ENCODE assay signal across 12 cellular contexts in genomic region chr3:111802700-111803099, GRCh38. TPM values are rescaled to one million over a fixed set of nuclear protein-coding genes. Genes with fewer than 3 reads are reported as not detected.
DNase-seq lines count a peak whose midpoint lies in the region; ATAC-seq, FAIRE-seq and TF ChIP-seq lines count a peak whose summit lies in the region.
"Had no signal": no experiment of that assay in that cellular context is flagged by ENCODE, and none has a peak within 500 bp of the region (broad histone marks: within the 10 kb centered on the region; RNA-seq: fewer than 3 reads in every experiment).

No MANE protein-coding gene starts in this region.

- POLR2A ChIA-PET in SK-N-SH (lab: Yijun Ruan, JAX), result no interaction called here

- TF ChIP-seq POLR2A in esophagus squamous epithelium (IDR thresholded peaks at IDR 0.05) (no peak), upper lobe of left lung (IDR thresholded peaks at IDR 0.05) (no peak)

- H3K4me3 ChIP-seq in SK-N-SH (ENCODE audit: low read depth in 2 of 2, low read length in 1 of 2) (no peak overlapping the region), esophagus squamous epithelium (no peak overlapping the region), parathyroid adenoma (ENCODE audit: low read depth, low read length) (no peak overlapping the region), upper lobe of left lung (no peak overlapping the region)
- H3K4me3 ChIP-seq: neural progenitor cell had no signal

- H2AFZ ChIP-seq in SK-N-SH (ENCODE audit: low read depth) (0 out of 2 replicates have a peak overlapping the region, but pooled peaks have one; percentile 15), parathyroid adenoma (no peak overlapping the region)

- no peaks in the 10 kb centered on the region for H3K9me3 ChIP-seq in SK-N-SH
- H3K9me3 ChIP-seq in esophagus squamous epithelium, result no peaks in the 10 kb centered on the region
- no peaks in the 10 kb centered on the region for H3K9me3 ChIP-seq in parathyroid adenoma (ENCODE audit: control insufficient read depth, low read length)
- no peaks in the 10 kb centered on the region for H3K9me3 ChIP-seq in upper lobe of left lung

- peaks cover 31% of the 10 kb centered on the region for H3F3A ChIP-seq in SK-N-SH (replicated peaks; ENCODE audit: insufficient read depth)

- TF ChIP-seq CTCF in SK-N-SH (IDR thresholded peaks at IDR 0.05), result no peak
- no peak for TF ChIP-seq CTCF in esophagus squamous epithelium (IDR thresholded peaks at IDR 0.05)
- no peak for TF ChIP-seq CTCF in parathyroid adenoma (IDR thresholded peaks at IDR 0.05)
- no peak for TF ChIP-seq CTCF in upper lobe of left lung (IDR thresholded peaks at IDR 0.05)

- CTCF ChIA-PET in SK-N-SH (lab: Yijun Ruan, JAX), result interaction anchor here (1.4 kb wide), 1 partner anchor 58 kb away, joined by 4 read pairs; no protein-coding TSS in a partner anchor

- FAIRE-seq in RCC 7860 (lab: Jason Lieb, UNC) (no peak), urothelium cell line (lab: Jason Lieb, UNC) (no peak)

- H3K36me3 ChIP-seq in SK-N-SH (replicated peaks in 1 of 2; ENCODE audit: control insufficient read depth in 1 of 2, insufficient read depth in 2 of 2, low read length in 1 of 2) (no peaks in the 10 kb centered on the region), esophagus squamous epithelium (no peaks in the 10 kb centered on the region), parathyroid adenoma (ENCODE audit: control insufficient read depth, insufficient read depth, low read length) (no peaks in the 10 kb centered on the region), upper lobe of left lung (no peaks in the 10 kb centered on the region)
- H3K36me3 ChIP-seq: neural progenitor cell had no signal

- H3K9ac ChIP-seq in SK-N-SH, result peak overlapping the region; percentile 35; the same call in 1 of the 2 replicates
- H3K9ac ChIP-seq in parathyroid adenoma, result no peak overlapping the region
- H3K9ac ChIP-seq: neural progenitor cell had no signal

- no peaks in the 10 kb centered on the region for H4K20me1 ChIP-seq in SK-N-SH (ENCODE audit: insufficient read depth)

- peaks cover 2 to 11% of the 10 kb centered on the region in 2 experiments; a peak in 2 of 4 replicates for H3K4me1 ChIP-seq in SK-N-SH (ENCODE audit: control insufficient read depth in 1 of 2, insufficient read depth in 2 of 2, low read depth in 1 of 2, low read length in 1 of 2)
- peaks cover 16 to 45% (median 37%) of the 10 kb centered on the region in 3 donors for H3K4me1 ChIP-seq in esophagus squamous epithelium
- H3K4me1 ChIP-seq in parathyroid adenoma, result peaks cover 5% of the 10 kb centered on the region
- H3K4me1 ChIP-seq in upper lobe of left lung, result peaks cover 5 to 15% (median 9%) of the 10 kb centered on the region in 4 donors
- H3K4me1 ChIP-seq: neural progenitor cell had no signal

- intact Hi-C loops in esophagus squamous epithelium (cut with DNase I), result no loop called here

- H3K79me2 ChIP-seq in SK-N-SH (ENCODE audit: insufficient read depth) (no peaks in the 10 kb centered on the region), parathyroid adenoma (no peaks in the 10 kb centered on the region)

- H3K9me2 ChIP-seq in SK-N-SH, result no peaks in the 10 kb centered on the region

- H3K4me2 ChIP-seq in SK-N-SH (peak overlapping the region; percentile 25; the same call in 1 of the 2 replicates), parathyroid adenoma (ENCODE audit: low read length) (no peak overlapping the region)
- H3K4me2 ChIP-seq: neural progenitor cell had no signal

- no peak for TF ChIP-seq RAD21 in SK-N-SH (IDR thresholded peaks at IDR 0.05; ENCODE audit: low read length)

- DNase-seq in SK-N-SH, result no peak
- DNase-seq in esophagus squamous epithelium (lab: John Stamatoyannopoulos, UW), result no peak
- no peak for DNase-seq in upper lobe of left lung
- DNase-seq in RCC 7860 (ENCODE audit: low spot score), result no peak
- no peak for DNase-seq in urothelium cell line (ENCODE audit: low spot score)
- no peak for DNase-seq in NCI-H446 treated with DMSO at 0.1 percent for 48 hours (lab: John Stamatoyannopoulos, UW)
- DNase-seq: activated B cell treated with CpG ODN at 0.5 μM for 24 hours; activated naive CD4-positive, alpha-beta T cell treated with anti-CD3 and anti-CD28 coated beads, Interleukin-2, amount 50 U/mL, for 16 hours; hippocampal formation; NCI-H2171 had no signal

- TF ChIP-seq EP300 in SK-N-SH (IDR thresholded peaks at IDR 0.05; ENCODE audit: borderline replicate concordance in 1 of 2, low read depth in 1 of 2, low read length in 1 of 2) (no peak), upper lobe of left lung (IDR thresholded peaks at IDR 0.05) (no peak)

- WGBS in SK-N-SH (ENCODE audit: low lambda C conversion rate), result 41% methylated on average over 1 of the region's 1 CpG
- 14 to 17% methylated on average over 1 of the region's 1 CpG for WGBS in esophagus squamous epithelium, 2 donors
- 37 to 38% methylated on average over 1 of the region's 1 CpG for WGBS in upper lobe of left lung, 2 donors

- H3K27ac ChIP-seq in SK-N-SH (ENCODE audit: low read depth in 2 of 2, low read length in 1 of 2) (peak overlapping the region; percentile 80 to 86; a peak in 3 of 4 replicates), esophagus squamous epithelium (peak overlapping the region; percentile 77 to 91 (median 86)), parathyroid adenoma (peak overlapping the region; percentile 61), upper lobe of left lung (peak overlapping the region; percentile 71 to 76 (median 74))
- H3K27ac ChIP-seq: neural progenitor cell had no signal

- H3K27me3 ChIP-seq in SK-N-SH (ENCODE audit: insufficient read depth) (no peaks in the 10 kb centered on the region), esophagus squamous epithelium (no peaks in the 10 kb centered on the region), parathyroid adenoma (ENCODE audit: control insufficient read depth, insufficient read depth, low read length) (no peaks in the 10 kb centered on the region), upper lobe of left lung (no peaks in the 10 kb centered on the region)
- H3K27me3 ChIP-seq: neural progenitor cell had no signal

- ATAC-seq in upper lobe of left lung (ENCODE audit: low FRiP score in 2 of 2), result no peak

TF ChIP-seq in SK-N-SH, 30 proteins besides CTCF, POLR2A, EP300 and RAD21:
- TF ChIP-seq, protein P1, sequence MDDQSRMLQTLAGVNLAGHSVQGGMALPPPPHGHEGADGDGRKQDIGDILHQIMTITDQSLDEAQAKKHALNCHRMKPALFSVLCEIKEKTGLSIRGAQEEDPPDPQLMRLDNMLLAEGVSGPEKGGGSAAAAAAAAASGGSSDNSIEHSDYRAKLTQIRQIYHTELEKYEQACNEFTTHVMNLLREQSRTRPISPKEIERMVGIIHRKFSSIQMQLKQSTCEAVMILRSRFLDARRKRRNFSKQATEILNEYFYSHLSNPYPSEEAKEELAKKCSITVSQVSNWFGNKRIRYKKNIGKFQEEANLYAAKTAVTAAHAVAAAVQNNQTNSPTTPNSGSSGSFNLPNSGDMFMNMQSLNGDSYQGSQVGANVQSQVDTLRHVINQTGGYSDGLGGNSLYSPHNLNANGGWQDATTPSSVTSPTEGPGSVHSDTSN (IDR thresholded peaks at IDR 0.05), result peak; percentile 80
- TF ChIP-seq TCF12 (IDR thresholded peaks at IDR 0.05), result peak; percentile 76
- TF ChIP-seq, protein P2, sequence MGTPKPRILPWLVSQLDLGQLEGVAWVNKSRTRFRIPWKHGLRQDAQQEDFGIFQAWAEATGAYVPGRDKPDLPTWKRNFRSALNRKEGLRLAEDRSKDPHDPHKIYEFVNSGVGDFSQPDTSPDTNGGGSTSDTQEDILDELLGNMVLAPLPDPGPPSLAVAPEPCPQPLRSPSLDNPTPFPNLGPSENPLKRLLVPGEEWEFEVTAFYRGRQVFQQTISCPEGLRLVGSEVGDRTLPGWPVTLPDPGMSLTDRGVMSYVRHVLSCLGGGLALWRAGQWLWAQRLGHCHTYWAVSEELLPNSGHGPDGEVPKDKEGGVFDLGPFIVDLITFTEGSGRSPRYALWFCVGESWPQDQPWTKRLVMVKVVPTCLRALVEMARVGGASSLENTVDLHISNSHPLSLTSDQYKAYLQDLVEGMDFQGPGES (IDR thresholded peaks at IDR 0.05; ENCODE audit: low read depth, low read length), result no peak

RNA-seq across cellular contexts. Expression of gene PHLDB2, which starts 56.4 kb away (rescaled TPM):
- polyA plus RNA-seq in SK-N-SH (2012; rRNA removed), result 18.0 and 23.3 TPM in 2 replicates
- polyA plus RNA-seq in SK-N-SH (2012; cell fraction: cytosol; rRNA removed), result 18.0 and 21.5 TPM in 2 replicates
- 36.7 and 73.8 TPM in 2 replicates for polyA plus RNA-seq in SK-N-SH (2012; cell fraction: nucleus; rRNA removed)
- total RNA-seq in esophagus squamous epithelium, result 10 to 100 TPM in 3 of 4 donors, 1 to 10 TPM in 1; 5.6 to 37.8 (median 19.2) TPM
- 10 to 100 TPM; 22.4 to 67.1 (median 42.7) TPM for total RNA-seq in upper lobe of left lung
